In genomic region chr1:161132410-161133219, GRCh38 we compare ENCODE assay signal across 8 cellular contexts. TPM values are rescaled to one million over a fixed set of nuclear protein-coding genes. Genes with fewer than 3 reads are reported as not detected.
A peak's percentile ranks its signal among the peaks of the same experiment; 100 is the strongest.
DNase-seq lines count a peak whose midpoint lies in the region; ATAC-seq and TF ChIP-seq lines count a peak whose summit lies in the region.

A gene with protein sequence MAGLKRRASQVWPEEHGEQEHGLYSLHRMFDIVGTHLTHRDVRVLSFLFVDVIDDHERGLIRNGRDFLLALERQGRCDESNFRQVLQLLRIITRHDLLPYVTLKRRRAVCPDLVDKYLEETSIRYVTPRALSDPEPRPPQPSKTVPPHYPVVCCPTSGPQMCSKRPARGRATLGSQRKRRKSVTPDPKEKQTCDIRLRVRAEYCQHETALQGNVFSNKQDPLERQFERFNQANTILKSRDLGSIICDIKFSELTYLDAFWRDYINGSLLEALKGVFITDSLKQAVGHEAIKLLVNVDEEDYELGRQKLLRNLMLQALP (minus strand): TSS chr1:161132667. CDS start chr1:161124462, 8,205 bp downstream.

- DNase-seq in GM10266 (ENCODE audit: extremely low spot score) (peak; percentile 96), NCI-H1092 treated with DMSO at 0.1 percent for 48 hours (lab: John Stamatoyannopoulos, UW) (peak; percentile 99), SKM-1 (lab: John Stamatoyannopoulos, UW; ENCODE audit: unreplicated experiment) (peak; percentile 99), glomerular visceral epithelial cell (ENCODE audit: extremely low spot score) (peak; percentile 98), osteocyte (ENCODE audit: extremely low spot score, unreplicated experiment) (peak; percentile 97)
- peak; percentile 90 to 92 for DNase-seq in activated naive CD4-positive, alpha-beta T cell treated with anti-CD3 and anti-CD28 coated beads, Interleukin-2, amount 50 U/mL, for 72 hours (ENCODE audit: low spot score in 2 of 2)

- peaks cover 0 to 17% of the 10 kb centered on the region in 2 donors for H3K36me3 Mint-ChIP-seq in activated naive CD4-positive, alpha-beta T cell treated with anti-CD3 and anti-CD28 coated beads, Interleukin-2, amount 50 U/mL, for 72 hours
- H3K36me3 Mint-ChIP-seq in osteocyte (ENCODE audit: unreplicated experiment) = peaks cover 14% of the 10 kb centered on the region

- H3K9me3 Mint-ChIP-seq in activated naive CD4-positive, alpha-beta T cell treated with anti-CD3 and anti-CD28 coated beads, Interleukin-2, amount 50 U/mL, for 72 hours = no peaks in the 10 kb centered on the region
- no peaks in the 10 kb centered on the region for H3K9me3 Mint-ChIP-seq in osteocyte (ENCODE audit: unreplicated experiment)

- peak within 1 kb of the TSS; percentile 80 for H3K4me3 ChIP-seq in thymus (ENCODE audit: low read length)

- peaks cover 22% of the 10 kb centered on the region for H3K4me1 Mint-ChIP-seq in osteocyte (ENCODE audit: unreplicated experiment)

- peak; percentile 6 for TF ChIP-seq CTCF in GM10266 (IDR thresholded peaks at IDR 0.05; ENCODE audit: control insufficient read depth, insufficient read depth, low read depth, missing control alignments)
- peak; percentile 21 for TF ChIP-seq CTCF in osteocyte (IDR thresholded peaks at IDR 0.05)

- H3K27ac ChIP-seq in thymus (ENCODE audit: low read depth) = peak within 1 kb of the TSS; percentile 93

- H3K4me3 Mint-ChIP-seq in osteocyte (ENCODE audit: unreplicated experiment) = no peak within 1 kb of the TSS

- peak; percentile 95 for ATAC-seq in HG02610 (IDR thresholded peaks at IDR 0.05; ENCODE audit: unreplicated experiment)
- ATAC-seq in activated naive CD4-positive, alpha-beta T cell treated with anti-CD3 and anti-CD28 coated beads, Interleukin-2, amount 50 U/mL, for 72 hours = peak; percentile 93 to 94

- peaks cover 23% of the 10 kb centered on the region for H3K4me1 ChIP-seq in thymus (ENCODE audit: control insufficient read depth, insufficient read depth, low read length)

- no peaks in the 10 kb centered on the region for H3K9me3 ChIP-seq in thymus (ENCODE audit: control insufficient read depth)

- H3K27ac Mint-ChIP-seq in activated naive CD4-positive, alpha-beta T cell treated with anti-CD3 and anti-CD28 coated beads, Interleukin-2, amount 50 U/mL, for 72 hours = peak within 1 kb of the TSS in 1 of 2 donors; percentile 92
- no peak within 1 kb of the TSS for H3K27ac Mint-ChIP-seq in osteocyte (ENCODE audit: unreplicated experiment)

- WGBS in thymus = under 1% methylated on average over 68 of the region's 68 CpGs

- peaks cover 2% of the 10 kb centered on the region for H3K36me3 ChIP-seq in thymus (ENCODE audit: control insufficient read depth, insufficient read depth)

- H3K27me3 Mint-ChIP-seq in osteocyte (ENCODE audit: unreplicated experiment) = no peaks in the 10 kb centered on the region

- H3K27me3 ChIP-seq in thymus (ENCODE audit: control insufficient read depth, insufficient read depth) = no peaks in the 10 kb centered on the region

RNA-seq across cellular contexts. Expression of the gene that starts here (rescaled TPM):
- 10 to 100 TPM; 40.1 to 41.8 TPM for total RNA-seq in activated naive CD4-positive, alpha-beta T cell treated with anti-CD3 and anti-CD28 coated beads, Interleukin-2, amount 50 U/mL, for 72 hours
- total RNA-seq in osteocyte = 40.8 and 43.1 TPM in 2 replicates
- 24.8 TPM for polyA plus RNA-seq in thymus

Comparison
In these comparisons a context has a peak if more than half of its experiments do, and no peak if none do; other contexts are left out.
1. Peak in every context shown above with its lines: DNase-seq, ATAC-seq, H3K4me3 ChIP-seq and H3K27ac ChIP-seq.